ENCODE assay signal across 8 cellular contexts in the genomic region with DNA sequence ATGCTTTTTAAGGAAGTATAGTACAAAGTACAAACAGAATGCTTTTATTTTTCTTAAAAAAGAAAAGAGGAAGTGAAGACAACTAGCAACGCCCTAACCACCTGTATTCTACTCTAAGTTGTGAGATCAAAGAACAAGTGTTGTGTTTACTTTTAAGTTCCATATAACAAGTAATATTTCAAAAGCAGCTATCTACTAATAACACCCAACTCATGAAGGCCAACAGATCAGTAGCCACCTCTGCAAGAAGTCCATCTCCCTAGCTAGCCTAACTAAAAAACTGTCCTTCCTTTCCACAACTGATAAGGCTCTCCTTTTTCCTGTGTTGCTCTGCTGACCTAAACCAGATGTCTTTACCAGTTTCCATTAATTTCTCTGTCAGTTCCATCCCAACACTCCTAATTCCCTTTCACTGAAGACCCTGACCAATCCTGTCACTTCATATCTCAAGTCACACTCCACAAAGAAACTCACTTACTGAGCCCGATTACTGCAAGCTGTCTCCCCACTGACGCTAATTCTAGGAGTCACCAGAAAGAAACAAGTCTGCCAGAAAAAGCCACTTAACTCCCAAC.
A peak's percentile ranks its signal among the peaks of the same experiment; 100 is the strongest.
DNase-seq lines count a peak whose midpoint lies in the region; ATAC-seq and TF ChIP-seq lines count a peak whose summit lies in the region.

No MANE protein-coding gene starts in this region.

- CTCF ChIA-PET in GM10248 (lab: Yijun Ruan, JAX): interaction anchor here (0.8 to 1.5 kb wide), 9 partner anchors 9 to 202 kb away, joined by 3 to 6 read pairs (median 4); no protein-coding TSS in a partner anchor

- H3K4me1 Mint-ChIP-seq in activated naive CD8-positive, alpha-beta T cell treated with anti-CD3 and anti-CD28 coated beads, Interleukin-2, amount 50 U/mL, for 24 hours: peaks cover 50% of the 10 kb centered on the region

- H3K27me3 Mint-ChIP-seq in activated naive CD8-positive, alpha-beta T cell treated with anti-CD3 and anti-CD28 coated beads, Interleukin-2, amount 50 U/mL, for 24 hours: no peaks in the 10 kb centered on the region

- POLR2A ChIA-PET in GM10248 (lab: Yijun Ruan, JAX): no interaction called here

- peaks cover 33% of the 10 kb centered on the region for H3K36me3 Mint-ChIP-seq in activated naive CD8-positive, alpha-beta T cell treated with anti-CD3 and anti-CD28 coated beads, Interleukin-2, amount 50 U/mL, for 24 hours (ENCODE audit: low read depth)

- no peaks in the 10 kb centered on the region for H3K9me3 Mint-ChIP-seq in activated naive CD8-positive, alpha-beta T cell treated with anti-CD3 and anti-CD28 coated beads, Interleukin-2, amount 50 U/mL, for 24 hours

- peak overlapping the region; percentile 5 for H3K4me3 Mint-ChIP-seq in activated naive CD8-positive, alpha-beta T cell treated with anti-CD3 and anti-CD28 coated beads, Interleukin-2, amount 50 U/mL, for 24 hours

- peak overlapping the region; percentile 49 for H3K27ac Mint-ChIP-seq in activated naive CD8-positive, alpha-beta T cell treated with anti-CD3 and anti-CD28 coated beads, Interleukin-2, amount 50 U/mL, for 24 hours

- ATAC-seq in GM21423 (IDR thresholded peaks at IDR 0.05; ENCODE audit: unreplicated experiment) (peak; percentile 83), HG03575 (IDR thresholded peaks at IDR 0.05; ENCODE audit: extremely low read depth, insufficient number of reproducible peaks, low FRiP score, unreplicated experiment) (peak; percentile 86)
- no peak for ATAC-seq in activated naive CD8-positive, alpha-beta T cell treated with anti-CD3 and anti-CD28 coated beads, Interleukin-2, amount 50 U/mL, for 24 hours

- TF ChIP-seq CTCF in GM10248 (IDR thresholded peaks at IDR 0.05; ENCODE audit: control extremely low read depth, extremely low read depth, low read depth, missing control alignments): no peak

- DNase-seq in GM10248 (ENCODE audit: extremely low spot score): peak; percentile 70
- no peak for DNase-seq in activated naive CD8-positive, alpha-beta T cell treated with anti-CD3 and anti-CD28 coated beads, Interleukin-2, amount 50 U/mL, for 24 hours
- no peak for DNase-seq in AG08396 (ENCODE audit: low spot score)
- no peak for DNase-seq in cerebellar nuclear complex (lab: John Stamatoyannopoulos, UW)
- DNase-seq in GM19238 (ENCODE audit: insufficient read length, low spot score): no peak
- DNase-seq in AG08395 (ENCODE audit: low spot score): no peak
